Comparison of ENCODE assay signal across 8 cellular contexts in the genomic region with DNA sequence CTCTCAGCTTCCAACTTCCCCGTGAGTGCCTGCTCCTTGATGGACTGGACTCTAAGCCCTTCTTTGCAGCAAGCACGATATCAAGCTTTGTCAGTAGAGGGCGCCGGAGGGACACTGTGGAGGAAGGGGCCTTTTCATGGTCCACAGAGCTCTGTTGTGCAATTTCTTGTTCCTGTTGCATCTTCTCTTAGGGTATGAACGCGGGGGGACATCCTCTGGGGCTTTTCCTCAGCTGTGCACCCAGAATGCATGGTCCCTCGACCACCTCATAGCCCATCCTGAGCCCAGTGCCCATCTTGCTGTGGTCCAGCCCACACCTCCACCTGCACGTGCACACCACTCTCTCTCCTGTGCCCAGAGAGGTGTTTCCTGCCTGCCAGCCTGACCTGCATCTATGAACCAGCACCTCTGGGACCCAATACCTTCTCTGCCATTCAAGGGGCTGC.
DNase-seq lines count a peak whose midpoint lies in the region; ATAC-seq and TF ChIP-seq lines count a peak whose summit lies in the region.

No MANE protein-coding gene starts in this region.

- peak overlapping the region; percentile 48 for H3K4me2 ChIP-seq in OCI-LY3 (ENCODE audit: low read length)

- TF ChIP-seq EP300 in transverse colon (IDR thresholded peaks at IDR 0.05; ENCODE audit: low read depth): no peak

- intact Hi-C loops in transverse colon (cut with DNase I; ENCODE audit: low total_unique reads): loop anchor here (10.0 kb wide), 1 partner anchor 912 kb away; no protein-coding TSS in a partner anchor

- no peak for TF ChIP-seq POLR2A in transverse colon (IDR thresholded peaks at IDR 0.05)

- H3K27ac Mint-ChIP-seq in activated T-cell treated with anti-CD3 and anti-CD28 coated beads, Interleukin-2, amount 50 U/mL, for 72 hours: peak overlapping the region; percentile 70
- peak overlapping the region; percentile 82 for H3K27ac Mint-ChIP-seq in neural crest cell (ENCODE audit: unreplicated experiment)

- WGBS in transverse colon (ENCODE audit: low coverage in 1 of 2), 2 donors: 0 to 7% methylated on average over 1 to 8 of the region's 8 CpGs

- H4K20me1 ChIP-seq in OCI-LY3 (ENCODE audit: insufficient read depth, low read length): no peaks in the 10 kb centered on the region

- DNase-seq in DMS 273 treated with DMSO at 0.1 percent for 48 hours (lab: John Stamatoyannopoulos, UW) (peak; percentile 23), Kasumi-1 (lab: John Stamatoyannopoulos, UW) (peak; percentile 72 to 82), fibroblast of villous mesenchyme (ENCODE audit: low read depth) (peak; percentile 82), neural crest cell (ENCODE audit: low read depth, low spot score) (peak; percentile 98), transverse colon (peak; percentile 80)
- peak; percentile 74 to 84 for DNase-seq in activated T-cell treated with anti-CD3 and anti-CD28 coated beads, Interleukin-2, amount 50 U/mL, for 72 hours

- peaks cover 5% of the 10 kb centered on the region for H3K4me1 Mint-ChIP-seq in activated T-cell treated with anti-CD3 and anti-CD28 coated beads, Interleukin-2, amount 50 U/mL, for 72 hours (ENCODE audit: low read depth)
- H3K4me1 Mint-ChIP-seq in neural crest cell: peaks cover 4% of the 10 kb centered on the region

- H3K79me2 ChIP-seq in OCI-LY3 (ENCODE audit: low read length): no peaks in the 10 kb centered on the region

- in situ Hi-C loops in transverse colon (cut with MboI; ENCODE audit: low pct_ligation_motif_present in 1 of 4, low pct_unique_long_range_greater_than_20kb in 1 of 4, low sequenced_read_pairs in 3 of 4): loop anchor here in 3 of 4 donors (25.0 kb wide), 3 partner anchors 294 to 531 kb away; no protein-coding TSS in a partner anchor

- no peak overlapping the region for H2AFZ ChIP-seq in OCI-LY3 (ENCODE audit: low read depth, low read length)

- no peak overlapping the region for H3K27ac ChIP-seq in OCI-LY3 (ENCODE audit: low read length)
- no peak overlapping the region for H3K27ac ChIP-seq in transverse colon

- no peak overlapping the region for H3K4me3 Mint-ChIP-seq in activated T-cell treated with anti-CD3 and anti-CD28 coated beads, Interleukin-2, amount 50 U/mL, for 72 hours
- H3K4me3 Mint-ChIP-seq in neural crest cell: no peak overlapping the region

- H3K27me3 ChIP-seq in OCI-LY3 (ENCODE audit: low read depth, low read length) (no peaks in the 10 kb centered on the region), transverse colon (peaks cover 12% of the 10 kb centered on the region)

- peak; percentile 71 for TF ChIP-seq CTCF in OCI-LY3 (IDR thresholded peaks at IDR 0.05; ENCODE audit: low read depth, low read length)
- peak; percentile 92 for TF ChIP-seq CTCF in fibroblast of villous mesenchyme (IDR thresholded peaks at IDR 0.05; ENCODE audit: insufficient read depth, low read depth, low read length)
- peak; percentile 87 for TF ChIP-seq CTCF in neural crest cell (conservative IDR thresholded peaks at IDR 0.05)
- TF ChIP-seq CTCF in transverse colon (IDR thresholded peaks at IDR 0.05): peak; percentile 50 to 79 (median 72)

- peak; percentile 27 to 79 for ATAC-seq in activated T-cell treated with anti-CD3 and anti-CD28 coated beads, Interleukin-2, amount 50 U/mL, for 72 hours (replicated peaks in 1 of 2)
- no peak for ATAC-seq in GM18519 (IDR thresholded peaks at IDR 0.05; ENCODE audit: low FRiP score, unreplicated experiment)

- H3K36me3 ChIP-seq in OCI-LY3 (replicated peaks; ENCODE audit: low read depth, low read length) (no peaks in the 10 kb centered on the region), transverse colon (no peaks in the 10 kb centered on the region)

- H3K27me3 Mint-ChIP-seq in activated T-cell treated with anti-CD3 and anti-CD28 coated beads, Interleukin-2, amount 50 U/mL, for 72 hours (ENCODE audit: low read depth): no peaks in the 10 kb centered on the region
- H3K27me3 Mint-ChIP-seq in neural crest cell (ENCODE audit: low read depth): peaks cover 15% of the 10 kb centered on the region

- peaks cover 2% of the 10 kb centered on the region in 2 donors for H3K9me3 Mint-ChIP-seq in activated T-cell treated with anti-CD3 and anti-CD28 coated beads, Interleukin-2, amount 50 U/mL, for 72 hours
- H3K9me3 Mint-ChIP-seq in neural crest cell: peaks cover 6% of the 10 kb centered on the region

- no peak overlapping the region for H3K9ac ChIP-seq in OCI-LY3 (ENCODE audit: low read length)

- H3K4me1 ChIP-seq in OCI-LY3 (ENCODE audit: low read length) (no peaks in the 10 kb centered on the region), transverse colon (no peaks in the 10 kb centered on the region)

- no peak overlapping the region for H3K4me3 ChIP-seq in OCI-LY3 (ENCODE audit: low read length)
- H3K4me3 ChIP-seq in fibroblast of villous mesenchyme (ENCODE audit: low read depth, low read length): no peak overlapping the region
- H3K4me3 ChIP-seq in transverse colon: no peak overlapping the region

- H3K9me3 ChIP-seq in OCI-LY3 (ENCODE audit: insufficient read depth, low read length): no peaks in the 10 kb centered on the region
- H3K9me3 ChIP-seq in transverse colon: no peaks in the 10 kb centered on the region

- H3K36me3 Mint-ChIP-seq in activated T-cell treated with anti-CD3 and anti-CD28 coated beads, Interleukin-2, amount 50 U/mL, for 72 hours (ENCODE audit: insufficient read depth in 2 of 2): no peaks in the 10 kb centered on the region
- no peaks in the 10 kb centered on the region for H3K36me3 Mint-ChIP-seq in neural crest cell (ENCODE audit: low read depth)

Comparison
In these comparisons a context has a peak if more than half of its experiments do, and no peak if none do; other contexts are left out.
1. DNase-seq: peak in every context shown above with its lines; median percentile 98 in neural crest cell; 82 in fibroblast of villous mesenchyme; 80 in transverse colon; 79 in activated T-cell treated with anti-CD3 and anti-CD28 coated beads, Interleukin-2, amount 50 U/mL, for 72 hours; 77 in Kasumi-1; 23 in DMS 273 treated with DMSO at 0.1 percent for 48 hours.